Comparison of ENCODE assay signal across 11 cellular contexts in genomic region chr1:217274927-217275616, GRCh38.
DNase-seq lines count a peak whose midpoint lies in the region; ATAC-seq, FAIRE-seq and TF ChIP-seq lines count a peak whose summit lies in the region.
"Had no signal": no experiment of that assay in that cellular context is flagged by ENCODE, and none has a peak within 500 bp of the region (broad histone marks: within the 10 kb centered on the region; RNA-seq: fewer than 3 reads in every experiment).

No MANE protein-coding gene starts in this region.

- TF ChIP-seq CTCF in fibroblast of the aortic adventitia (IDR thresholded peaks at IDR 0.05; ENCODE audit: insufficient read depth, low read length) (no peak), thoracic aorta (IDR thresholded peaks at IDR 0.05) (no peak)

- no peak for TF ChIP-seq POLR2A in GM12892 (IDR thresholded peaks at IDR 0.05; ENCODE audit: low read depth, low read length)

- no peaks in the 10 kb centered on the region for H3K27me3 ChIP-seq in thoracic aorta (replicated peaks; ENCODE audit: insufficient read depth)

- peaks cover 8 to 35% of the 10 kb centered on the region in 2 donors for H3K4me1 ChIP-seq in thoracic aorta (ENCODE audit: control insufficient read depth in 1 of 2, low read depth in 2 of 2)

- H3K9me3 ChIP-seq in thoracic aorta: no peaks in the 10 kb centered on the region

- H3K4me3 ChIP-seq in fibroblast of the aortic adventitia (ENCODE audit: low read depth, low read length) (no peak overlapping the region), thoracic aorta (no peak overlapping the region)

- FAIRE-seq in GM12892 (lab: Jason Lieb, UNC): no peak

- peak overlapping the region; percentile 60 to 71 for H3K27ac ChIP-seq in thoracic aorta

- DNase-seq in fibroblast of the aortic adventitia (ENCODE audit: low read depth) (peak; percentile 59), thoracic aorta (ENCODE audit: low spot score) (no peak), NCI-H1436 (lab: John Stamatoyannopoulos, UW) (no peak), NCI-H1048 (lab: John Stamatoyannopoulos, UW) (no peak), GM12892 (ENCODE audit: insufficient read length) (no peak)
- DNase-seq in activated naive CD4-positive, alpha-beta T cell treated with Interleukin-2 at 50 U/mL for 16 hours: no peak
- DNase-seq: activated CD4-positive, alpha-beta T cell treated with anti-CD3 and anti-CD28 coated beads for 36 hours; activated effector memory CD4-positive, alpha-beta T cell treated with Interleukin-2 at 50 U/mL for 16 hours; DMS153 had no signal

- no peaks in the 10 kb centered on the region for H3K36me3 ChIP-seq in thoracic aorta

- ATAC-seq in HG02852 (IDR thresholded peaks at IDR 0.05; ENCODE audit: unreplicated experiment) (peak; percentile 60), SK-N-SH treated with all-trans-retinoic acid at 6 μM for 48 hours (peak; percentile 74), thoracic aorta (ENCODE audit: insufficient number of reproducible peaks, low FRiP score, low read depth) (no peak)
- ATAC-seq: activated CD4-positive, alpha-beta T cell treated with anti-CD3 and anti-CD28 coated beads for 36 hours had no signal

TF ChIP-seq in SK-N-SH treated with all-trans-retinoic acid at 6 μM for 48 hours, 23 proteins besides CTCF, POLR2A, EP300 and RAD21:
- TF ChIP-seq ZNF565 (CRISPR knock-in tag; conservative IDR thresholded peaks at IDR 0.05; ENCODE audit: low read depth) (no peak), CSDC2 (CRISPR knock-in tag; IDR thresholded peaks at IDR 0.05) (no peak), TCF4 (CRISPR knock-in tag; IDR thresholded peaks at IDR 0.05; ENCODE audit: borderline replicate concordance) (no peak), CREB5 (CRISPR knock-in tag; IDR thresholded peaks at IDR 0.05; ENCODE audit: low read depth) (no peak), ESRRG (CRISPR knock-in tag; IDR thresholded peaks at IDR 0.05) (no peak), BACH2 (CRISPR knock-in tag; IDR thresholded peaks at IDR 0.05; ENCODE audit: borderline replicate concordance) (no peak), ZC3H10 (CRISPR knock-in tag; IDR thresholded peaks at IDR 0.05) (peak; percentile 78), TOX (CRISPR knock-in tag; IDR thresholded peaks at IDR 0.05; ENCODE audit: borderline replicate concordance) (peak; percentile 72; the same call in 1 of the 2 replicates), ZFP3 (CRISPR knock-in tag; IDR thresholded peaks at IDR 0.05) (no peak), CSRNP3 (CRISPR knock-in tag; IDR thresholded peaks at IDR 0.05) (no peak), OSR1 (CRISPR knock-in tag; IDR thresholded peaks at IDR 0.05) (no peak), GLIS3 (CRISPR knock-in tag; IDR thresholded peaks at IDR 0.05) (no peak), RARB (CRISPR knock-in tag; IDR thresholded peaks at IDR 0.05) (peak; percentile 33; the same call in 1 of the 2 replicates), ISL1 (CRISPR knock-in tag; IDR thresholded peaks at IDR 0.05) (no peak), ZNF70 (CRISPR knock-in tag; IDR thresholded peaks at IDR 0.05) (no peak), ZFP30 (CRISPR knock-in tag; IDR thresholded peaks at IDR 0.05) (no peak), SNAI2 (CRISPR knock-in tag; IDR thresholded peaks at IDR 0.05) (no peak), PPARA (CRISPR knock-in tag; IDR thresholded peaks at IDR 0.05; ENCODE audit: borderline replicate concordance) (no peak), ARNTL (CRISPR knock-in tag; IDR thresholded peaks at IDR 0.05; ENCODE audit: borderline replicate concordance, low read depth) (no peak), ZNF8 (CRISPR knock-in tag; IDR thresholded peaks at IDR 0.05) (no peak)
- TF ChIP-seq, protein P1, sequence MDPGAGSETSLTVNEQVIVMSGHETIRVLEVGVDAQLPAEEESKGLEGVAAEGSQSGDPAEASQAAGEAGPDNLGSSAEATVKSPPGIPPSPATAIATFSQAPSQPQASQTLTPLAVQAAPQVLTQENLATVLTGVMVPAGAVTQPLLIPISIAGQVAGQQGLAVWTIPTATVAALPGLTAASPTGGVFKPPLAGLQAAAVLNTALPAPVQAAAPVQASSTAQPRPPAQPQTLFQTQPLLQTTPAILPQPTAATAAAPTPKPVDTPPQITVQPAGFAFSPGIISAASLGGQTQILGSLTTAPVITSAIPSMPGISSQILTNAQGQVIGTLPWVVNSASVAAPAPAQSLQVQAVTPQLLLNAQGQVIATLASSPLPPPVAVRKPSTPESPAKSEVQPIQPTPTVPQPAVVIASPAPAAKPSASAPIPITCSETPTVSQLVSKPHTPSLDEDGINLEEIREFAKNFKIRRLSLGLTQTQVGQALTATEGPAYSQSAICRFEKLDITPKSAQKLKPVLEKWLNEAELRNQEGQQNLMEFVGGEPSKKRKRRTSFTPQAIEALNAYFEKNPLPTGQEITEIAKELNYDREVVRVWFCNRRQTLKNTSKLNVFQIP (CRISPR knock-in tag; IDR thresholded peaks at IDR 0.05; ENCODE audit: borderline replicate concordance, low read depth): peak; percentile 84; the same call in 1 of the 2 replicates
- TF ChIP-seq, protein P2, sequence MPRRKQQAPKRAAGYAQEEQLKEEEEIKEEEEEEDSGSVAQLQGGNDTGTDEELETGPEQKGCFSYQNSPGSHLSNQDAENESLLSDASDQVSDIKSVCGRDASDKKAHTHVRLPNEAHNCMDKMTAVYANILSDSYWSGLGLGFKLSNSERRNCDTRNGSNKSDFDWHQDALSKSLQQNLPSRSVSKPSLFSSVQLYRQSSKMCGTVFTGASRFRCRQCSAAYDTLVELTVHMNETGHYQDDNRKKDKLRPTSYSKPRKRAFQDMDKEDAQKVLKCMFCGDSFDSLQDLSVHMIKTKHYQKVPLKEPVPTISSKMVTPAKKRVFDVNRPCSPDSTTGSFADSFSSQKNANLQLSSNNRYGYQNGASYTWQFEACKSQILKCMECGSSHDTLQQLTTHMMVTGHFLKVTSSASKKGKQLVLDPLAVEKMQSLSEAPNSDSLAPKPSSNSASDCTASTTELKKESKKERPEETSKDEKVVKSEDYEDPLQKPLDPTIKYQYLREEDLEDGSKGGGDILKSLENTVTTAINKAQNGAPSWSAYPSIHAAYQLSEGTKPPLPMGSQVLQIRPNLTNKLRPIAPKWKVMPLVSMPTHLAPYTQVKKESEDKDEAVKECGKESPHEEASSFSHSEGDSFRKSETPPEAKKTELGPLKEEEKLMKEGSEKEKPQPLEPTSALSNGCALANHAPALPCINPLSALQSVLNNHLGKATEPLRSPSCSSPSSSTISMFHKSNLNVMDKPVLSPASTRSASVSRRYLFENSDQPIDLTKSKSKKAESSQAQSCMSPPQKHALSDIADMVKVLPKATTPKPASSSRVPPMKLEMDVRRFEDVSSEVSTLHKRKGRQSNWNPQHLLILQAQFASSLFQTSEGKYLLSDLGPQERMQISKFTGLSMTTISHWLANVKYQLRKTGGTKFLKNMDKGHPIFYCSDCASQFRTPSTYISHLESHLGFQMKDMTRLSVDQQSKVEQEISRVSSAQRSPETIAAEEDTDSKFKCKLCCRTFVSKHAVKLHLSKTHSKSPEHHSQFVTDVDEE (CRISPR knock-in tag; IDR thresholded peaks at IDR 0.05): no peak
- TF ChIP-seq, protein P3, sequence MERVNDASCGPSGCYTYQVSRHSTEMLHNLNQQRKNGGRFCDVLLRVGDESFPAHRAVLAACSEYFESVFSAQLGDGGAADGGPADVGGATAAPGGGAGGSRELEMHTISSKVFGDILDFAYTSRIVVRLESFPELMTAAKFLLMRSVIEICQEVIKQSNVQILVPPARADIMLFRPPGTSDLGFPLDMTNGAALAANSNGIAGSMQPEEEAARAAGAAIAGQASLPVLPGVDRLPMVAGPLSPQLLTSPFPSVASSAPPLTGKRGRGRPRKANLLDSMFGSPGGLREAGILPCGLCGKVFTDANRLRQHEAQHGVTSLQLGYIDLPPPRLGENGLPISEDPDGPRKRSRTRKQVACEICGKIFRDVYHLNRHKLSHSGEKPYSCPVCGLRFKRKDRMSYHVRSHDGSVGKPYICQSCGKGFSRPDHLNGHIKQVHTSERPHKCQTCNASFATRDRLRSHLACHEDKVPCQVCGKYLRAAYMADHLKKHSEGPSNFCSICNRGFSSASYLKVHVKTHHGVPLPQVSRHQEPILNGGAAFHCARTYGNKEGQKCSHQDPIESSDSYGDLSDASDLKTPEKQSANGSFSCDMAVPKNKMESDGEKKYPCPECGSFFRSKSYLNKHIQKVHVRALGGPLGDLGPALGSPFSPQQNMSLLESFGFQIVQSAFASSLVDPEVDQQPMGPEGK (CRISPR knock-in tag; IDR thresholded peaks at IDR 0.05; ENCODE audit: borderline replicate concordance): no peak; the same call in 1 of the 2 replicates
